ENCODE assay signal across 28 cellular contexts in the genomic region with DNA sequence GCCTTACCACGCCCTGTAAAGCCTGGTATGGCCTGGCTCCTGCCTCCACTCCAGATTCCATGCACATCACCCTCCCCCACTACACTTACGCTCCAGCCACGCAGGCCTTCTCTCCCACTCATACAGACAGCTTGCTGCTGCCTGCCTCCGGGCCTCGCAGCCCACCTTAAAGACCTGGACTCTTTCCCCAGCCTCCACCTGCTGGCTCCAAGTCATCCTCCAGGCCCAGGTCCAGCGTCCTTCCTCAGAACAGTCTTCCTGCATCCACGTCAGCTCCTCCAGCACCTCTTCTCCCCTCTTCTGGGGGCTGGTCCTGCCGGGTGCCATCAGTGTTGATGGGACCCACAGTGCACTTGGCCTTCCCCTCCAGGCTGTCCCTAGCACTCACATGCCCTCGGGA.
DNase-seq lines count a peak whose midpoint lies in the region; ATAC-seq lines count a peak whose summit lies in the region.
"Had no signal": no experiment of that assay in that cellular context is flagged by ENCODE, and none has a peak within 500 bp of the region (broad histone marks: within the 10 kb centered on the region; RNA-seq: fewer than 3 reads in every experiment).

No MANE protein-coding gene starts in this region.

- no peak for ATAC-seq in activated T-cell treated with anti-CD3 and anti-CD28 coated beads, Interleukin-2, amount 50 U/mL, for 72 hours (replicated peaks in 1 of 2)
- no peak for ATAC-seq in natural killer cell treated with Interleukin-12 subunit alpha and Interleukin-12 subunit beta and Interleukin-15 and Interleukin-18, amount 100 ng/mL, for 72 hours
- ATAC-seq in GM21529 (IDR thresholded peaks at IDR 0.05; ENCODE audit: unreplicated experiment) (no peak), HG03039 (IDR thresholded peaks at IDR 0.05; ENCODE audit: unreplicated experiment) (no peak)
- ATAC-seq: PC-3; right cardiac atrium; stimulated activated naive CD8-positive, alpha-beta T cell treated with anti-CD3 and anti-CD28 coated beads, Interleukin-15, amount 100 ng/mL, for 72 hours had no signal

- peaks cover 36% of the 10 kb centered on the region for H3K4me1 Mint-ChIP-seq in activated T-cell treated with anti-CD3 and anti-CD28 coated beads, Interleukin-2, amount 50 U/mL, for 72 hours (ENCODE audit: low read depth)
- H3K4me1 Mint-ChIP-seq in CD8-positive, alpha-beta memory T cell: peaks cover 47 to 51% (median 49%) of the 10 kb centered on the region in 3 donors
- H3K4me1 Mint-ChIP-seq in activated T-helper 2 cell treated with anti-CD3 and anti-CD28 coated beads, Interferon-gamma antibody, Interleukin-2, Interleukin-4, amounts not matched to agents 10 μg/mL and 5 μg/mL and 100 μg/mL, durations not matched to agents 14 hours and 24 hours and 36 hours (ENCODE audit: low read depth): peaks cover 24% of the 10 kb centered on the region
- H3K4me1 Mint-ChIP-seq in natural killer cell treated with Interleukin-12 subunit alpha and Interleukin-12 subunit beta and Interleukin-15 and Interleukin-18, amount 100 ng/mL, for 72 hours (ENCODE audit: low read depth in 2 of 2): peaks cover 39 to 51% of the 10 kb centered on the region in 2 donors

- peaks cover 43% of the 10 kb centered on the region for H3K36me3 ChIP-seq in CD8-positive, alpha-beta memory T cell (ENCODE audit: insufficient read depth, low read length)
- H3K36me3 ChIP-seq: ascending aorta, MG63 had no signal

- H3K27me3 Mint-ChIP-seq in activated T-cell treated with anti-CD3 and anti-CD28 coated beads, Interleukin-2, amount 50 U/mL, for 72 hours (ENCODE audit: low read depth): no peaks in the 10 kb centered on the region
- H3K27me3 Mint-ChIP-seq in CD8-positive, alpha-beta memory T cell: no peaks in the 10 kb centered on the region
- H3K27me3 Mint-ChIP-seq in activated T-helper 2 cell treated with anti-CD3 and anti-CD28 coated beads, Interferon-gamma antibody, Interleukin-2, Interleukin-4, amounts not matched to agents 10 μg/mL and 5 μg/mL and 100 μg/mL, durations not matched to agents 14 hours and 24 hours and 36 hours (ENCODE audit: low read depth): no peaks in the 10 kb centered on the region
- H3K27me3 Mint-ChIP-seq in natural killer cell treated with Interleukin-12 subunit alpha and Interleukin-12 subunit beta and Interleukin-15 and Interleukin-18, amount 100 ng/mL, for 72 hours: no peaks in the 10 kb centered on the region
- H3K27me3 Mint-ChIP-seq: stimulated activated naive CD8-positive, alpha-beta T cell treated with anti-CD3 and anti-CD28 coated beads, Interleukin-15, amount 100 ng/mL, for 72 hours had no signal

- no peaks in the 10 kb centered on the region for H3K9me3 Mint-ChIP-seq in activated T-cell treated with anti-CD3 and anti-CD28 coated beads, Interleukin-2, amount 50 U/mL, for 72 hours
- no peaks in the 10 kb centered on the region for H3K9me3 Mint-ChIP-seq in CD8-positive, alpha-beta memory T cell
- no peaks in the 10 kb centered on the region for H3K9me3 Mint-ChIP-seq in activated T-helper 2 cell treated with anti-CD3 and anti-CD28 coated beads, Interferon-gamma antibody, Interleukin-2, Interleukin-4, amounts not matched to agents 10 μg/mL and 5 μg/mL and 100 μg/mL, durations not matched to agents 14 hours and 24 hours and 36 hours
- no peaks in the 10 kb centered on the region for H3K9me3 Mint-ChIP-seq in natural killer cell treated with Interleukin-12 subunit alpha and Interleukin-12 subunit beta and Interleukin-15 and Interleukin-18, amount 100 ng/mL, for 72 hours
- H3K9me3 Mint-ChIP-seq: stimulated activated naive CD8-positive, alpha-beta T cell treated with anti-CD3 and anti-CD28 coated beads, Interleukin-15, amount 100 ng/mL, for 72 hours had no signal

- peaks cover 44% of the 10 kb centered on the region for H3K4me1 ChIP-seq in CD8-positive, alpha-beta memory T cell (ENCODE audit: insufficient read depth, low read length)
- H3K4me1 ChIP-seq: ascending aorta, tibial artery had no signal

- H3K9me3 ChIP-seq in CD8-positive, alpha-beta memory T cell (ENCODE audit: low read length): no peaks in the 10 kb centered on the region
- H3K9me3 ChIP-seq: ascending aorta, MG63, tibial artery had no signal

- no peak for DNase-seq in activated T-cell treated with anti-CD3 and anti-CD28 coated beads, Interleukin-2, amount 50 U/mL, for 72 hours
- DNase-seq in activated T-cell treated with anti-CD3 and anti-CD28 coated beads for 4 hours: no peak
- no peak for DNase-seq in CD8-positive, alpha-beta memory T cell
- no peak for DNase-seq in activated T-helper 2 cell treated with anti-CD3 and anti-CD28 coated beads, Interferon-gamma antibody, Interleukin-2, Interleukin-4, amounts not matched to agents 10 μg/mL and 5 μg/mL and 100 μg/mL, durations not matched to agents 14 hours and 24 hours and 36 hours (ENCODE audit: low spot score)
- no peak for DNase-seq in natural killer cell treated with Interleukin-12 subunit alpha and Interleukin-12 subunit beta and Interleukin-15 and Interleukin-18, amount 100 ng/mL, for 72 hours (ENCODE audit: low spot score)
- DNase-seq in stimulated activated CD4-positive, alpha-beta T cell treated with anti-CD3 and anti-CD28 coated beads, Interleukin-1b, Interleukin-23, amount 100 ng/mL, for 48 hours: no peak
- DNase-seq: ACHN; activated CD4-positive, CD25-positive, alpha-beta regulatory T cell treated with anti-CD3 and anti-CD28 coated beads, Interleukin-2, amount 50 U/mL, for 72 hours; activated gamma-delta T cell; dermis blood vessel endothelial cell; DMS 273 treated with DMSO at 0.1 percent for 48 hours; kidney; MG63; midbrain; NCI-H1417; NCI-H2081 treated with DMSO at 0.1 percent for 48 hours; nephron progenitor cell; PC-3; right cardiac atrium; SHP77 treated with DMSO at 0.1 percent for 48 hours; stimulated activated CD4-positive, alpha-beta T cell treated with anti-CD3 and anti-CD28 coated beads, Interleukin-12 subunit alpha, Interleukin-12 subunit beta, amount 100 ng/mL, for 4 hours; stimulated activated CD4-positive, alpha-beta T cell treated with anti-CD3 and anti-CD28 coated beads, Interleukin-4, amount 100 ng/mL, for 4 hours; stimulated activated naive CD8-positive, alpha-beta T cell treated with anti-CD3 and anti-CD28 coated beads, Interleukin-15, amount 100 ng/mL, for 72 hours; SW 1271; tibial artery had no signal

- H3K27ac Mint-ChIP-seq in activated T-cell treated with anti-CD3 and anti-CD28 coated beads, Interleukin-2, amount 50 U/mL, for 72 hours: peak overlapping the region; percentile 83
- H3K27ac Mint-ChIP-seq in CD8-positive, alpha-beta memory T cell: peak overlapping the region in 7 of 8 donors; percentile 26 to 95 (median 77)
- H3K27ac Mint-ChIP-seq in activated T-helper 2 cell treated with anti-CD3 and anti-CD28 coated beads, Interferon-gamma antibody, Interleukin-2, Interleukin-4, amounts not matched to agents 10 μg/mL and 5 μg/mL and 100 μg/mL, durations not matched to agents 14 hours and 24 hours and 36 hours: peak overlapping the region; percentile 36
- peak overlapping the region; percentile 61 to 69 for H3K27ac Mint-ChIP-seq in natural killer cell treated with Interleukin-12 subunit alpha and Interleukin-12 subunit beta and Interleukin-15 and Interleukin-18, amount 100 ng/mL, for 72 hours
- H3K27ac Mint-ChIP-seq: nephron progenitor cell had no signal

- H3K4me3 ChIP-seq in CD8-positive, alpha-beta memory T cell (ENCODE audit: low read length): no peak overlapping the region
- H3K4me3 ChIP-seq: ascending aorta, MG63, tibial artery had no signal

- H3K4me3 Mint-ChIP-seq in activated T-cell treated with anti-CD3 and anti-CD28 coated beads, Interleukin-2, amount 50 U/mL, for 72 hours: no peak overlapping the region
- peak overlapping the region in 1 of 7 donors; percentile 38 for H3K4me3 Mint-ChIP-seq in CD8-positive, alpha-beta memory T cell
- H3K4me3 Mint-ChIP-seq in activated T-helper 2 cell treated with anti-CD3 and anti-CD28 coated beads, Interferon-gamma antibody, Interleukin-2, Interleukin-4, amounts not matched to agents 10 μg/mL and 5 μg/mL and 100 μg/mL, durations not matched to agents 14 hours and 24 hours and 36 hours (ENCODE audit: low read depth): no peak overlapping the region
- peak overlapping the region; percentile 65 for H3K4me3 Mint-ChIP-seq in natural killer cell treated with Interleukin-12 subunit alpha and Interleukin-12 subunit beta and Interleukin-15 and Interleukin-18, amount 100 ng/mL, for 72 hours
- H3K4me3 Mint-ChIP-seq: nephron progenitor cell; stimulated activated naive CD8-positive, alpha-beta T cell treated with anti-CD3 and anti-CD28 coated beads, Interleukin-15, amount 100 ng/mL, for 72 hours had no signal

- CTCF ChIA-PET in CD8-positive, alpha-beta memory T cell (lab: Charles Lee): interaction anchor here (2.5 to 10.2 kb wide), 2 partner anchors 110 to 116 kb away, joined by 8 to 125 read pairs; no protein-coding TSS in a partner anchor

- no peak overlapping the region for H3K27ac ChIP-seq in CD8-positive, alpha-beta memory T cell (ENCODE audit: low read depth, low read length)
- H3K27ac ChIP-seq: ascending aorta, tibial artery had no signal

- no peaks in the 10 kb centered on the region for H3K27me3 ChIP-seq in CD8-positive, alpha-beta memory T cell (ENCODE audit: insufficient read depth, low read length, poor library complexity, severe bottlenecking)
- H3K27me3 ChIP-seq: ascending aorta, MG63 had no signal

- POLR2A ChIA-PET in CD8-positive, alpha-beta memory T cell (lab: Charles Lee): no interaction called here

- intact Hi-C loops in activated T-helper 2 cell treated with anti-CD3 and anti-CD28 coated beads, Interferon-gamma antibody, Interleukin-2, Interleukin-4, amounts not matched to agents 10 μg/mL and 5 μg/mL and 100 μg/mL, durations not matched to agents 14 hours and 24 hours and 36 hours (cut with micrococcal nuclease): no loop called here

- peaks cover 6 to 25% of the 10 kb centered on the region in 2 donors for H3K36me3 Mint-ChIP-seq in activated T-cell treated with anti-CD3 and anti-CD28 coated beads, Interleukin-2, amount 50 U/mL, for 72 hours (ENCODE audit: insufficient read depth in 2 of 2)
- H3K36me3 Mint-ChIP-seq in CD8-positive, alpha-beta memory T cell: peaks cover 7 to 90% (median 8%) of the 10 kb centered on the region in 3 donors
- H3K36me3 Mint-ChIP-seq in activated T-helper 2 cell treated with anti-CD3 and anti-CD28 coated beads, Interferon-gamma antibody, Interleukin-2, Interleukin-4, amounts not matched to agents 10 μg/mL and 5 μg/mL and 100 μg/mL, durations not matched to agents 14 hours and 24 hours and 36 hours (ENCODE audit: low read depth): peaks cover 76% of the 10 kb centered on the region
- H3K36me3 Mint-ChIP-seq in natural killer cell treated with Interleukin-12 subunit alpha and Interleukin-12 subunit beta and Interleukin-15 and Interleukin-18, amount 100 ng/mL, for 72 hours: peaks cover 8% of the 10 kb centered on the region
